Comparison of ENCODE assay signal across 16 cellular contexts in genomic region chr13:41304551-41304950, GRCh38. TPM values are rescaled to one million over a fixed set of nuclear protein-coding genes. Genes with fewer than 3 reads are reported as not detected.
DNase-seq lines count a peak whose midpoint lies in the region; ATAC-seq, FAIRE-seq and TF ChIP-seq lines count a peak whose summit lies in the region.
"Had no signal": no experiment of that assay in that cellular context is flagged by ENCODE, and none has a peak within 500 bp of the region (broad histone marks: within the 10 kb centered on the region; RNA-seq: fewer than 3 reads in every experiment).

No MANE protein-coding gene starts in this region.

- no peak overlapping the region for H2AFZ ChIP-seq in Karpas-422 (ENCODE audit: low read length)
- 0 out of 2 replicates have a peak overlapping the region, but pooled peaks have one; percentile 45 for H2AFZ ChIP-seq in K562 (ENCODE audit: low read depth, low read length)

- H4K20me1 ChIP-seq in Karpas-422 (ENCODE audit: insufficient read depth, low read depth, low read length) (no peaks in the 10 kb centered on the region), K562 (replicated peaks; ENCODE audit: control insufficient read depth, insufficient read depth, low read length) (no peaks in the 10 kb centered on the region)

- ATAC-seq in K562 (peak; percentile 35; the same call in 2 of the 3 replicates), gastroesophageal sphincter (no peak)
- ATAC-seq: GM23338 had no signal

- no peak overlapping the region for H3K4me3 ChIP-seq in Karpas-422 (ENCODE audit: low read length)
- H3K4me3 ChIP-seq in K562 = no peak overlapping the region
- H3K4me3 ChIP-seq in gastroesophageal sphincter = no peak overlapping the region
- H3K4me3 ChIP-seq: GM23338, HAP-1 had no signal

- H3K27ac ChIP-seq in Karpas-422 (ENCODE audit: low read length) = no peak overlapping the region
- H3K27ac ChIP-seq in K562 (ENCODE audit: extremely low read depth, low read depth, low read length) = no peak overlapping the region
- H3K27ac ChIP-seq in gastroesophageal sphincter = no peak overlapping the region

- DNase-seq in GM12892 (ENCODE audit: insufficient read length) (no peak), GM19239 (ENCODE audit: insufficient read length, low spot score) (no peak), Karpas-422 (peak; percentile 46), K562 (ENCODE audit: extremely low read depth in 1 of 4, low spot score in 3 of 4) (peak in 1 of 4 experiments; percentile 13)
- no peak for DNase-seq in activated CD8-positive, alpha-beta memory T cell treated with anti-CD3 and anti-CD28 coated beads, Interleukin-2, amount 50 U/mL, for 4 hours
- DNase-seq: C1 segment of cervical spinal cord; Calu3; CD4-positive, alpha-beta memory T cell; COR-L47; DMS53; DMS79 treated with DMSO at 0.1 percent for 48 hours; GF-D8 had no signal

- H3K4me2 ChIP-seq in Karpas-422 (ENCODE audit: low read depth, low read length, poor library complexity, severe bottlenecking) = no peak overlapping the region
- H3K4me2 ChIP-seq in K562 (ENCODE audit: insufficient read depth, low read length) = no peak overlapping the region
- H3K4me2 ChIP-seq: GM23338 had no signal

- H3K4me1 ChIP-seq in Karpas-422 (ENCODE audit: low read length) (peaks cover 14% of the 10 kb centered on the region), K562 (replicated peaks in 1 of 2; ENCODE audit: control insufficient read depth in 2 of 2, insufficient read depth in 2 of 2, low read length in 2 of 2) (no peaks in the 10 kb centered on the region; a peak in 1 of 5 replicates), gastroesophageal sphincter (no peaks in the 10 kb centered on the region)
- H3K4me1 ChIP-seq: HAP-1 had no signal

- intact Hi-C loops in K562 (cut with micrococcal nuclease) = no loop called here

- CTCF ChIA-PET in K562 (lab: Yijun Ruan, JAX; ENCODE audit: low intra/inter-chr PET ratio) = no interaction called here

- H3K36me3 ChIP-seq in Karpas-422 (ENCODE audit: insufficient read depth, low read length) = no peaks in the 10 kb centered on the region
- no peaks in the 10 kb centered on the region for H3K36me3 ChIP-seq in K562 (ENCODE audit: control insufficient read depth, insufficient read depth, low read length)
- no peaks in the 10 kb centered on the region for H3K36me3 ChIP-seq in gastroesophageal sphincter
- H3K36me3 ChIP-seq: HAP-1 had no signal

- POLR2A ChIA-PET in K562 (lab: Yijun Ruan, JAX) = no interaction called here

- TF ChIP-seq RAD21 in K562 (CRISPR knock-in tag; conservative IDR thresholded peaks at IDR 0.05 in 1 of 2, IDR thresholded peaks at IDR 0.05 in 1 of 2) = no peak

- H3K27me3 ChIP-seq in Karpas-422 (ENCODE audit: low read length) (no peaks in the 10 kb centered on the region), K562 (ENCODE audit: control insufficient read depth in 2 of 2, insufficient read depth in 2 of 2, low read length in 2 of 2) (no peaks in the 10 kb centered on the region), gastroesophageal sphincter (no peaks in the 10 kb centered on the region)

- FAIRE-seq in GM12892 (lab: Jason Lieb, UNC) = peak; percentile 5
- FAIRE-seq in GM19239 (lab: Jason Lieb, UNC) = peak; percentile 14
- no peak for FAIRE-seq in K562 (lab: Jason Lieb, UNC)
- FAIRE-seq: GM12891 had no signal

- H3K9ac ChIP-seq in Karpas-422 (ENCODE audit: low read length) (no peak overlapping the region), K562 (ENCODE audit: insufficient read depth in 1 of 2, low read depth in 2 of 2, low read length in 2 of 2) (no peak overlapping the region)

- no TSS peak for BruUV-seq in K562 (replicated peaks; lab: Mats Ljungman, UMichigan)

- H3K9me2 ChIP-seq in Karpas-422 (replicated peaks; ENCODE audit: insufficient read depth, low read length) = no peaks in the 10 kb centered on the region

- TF ChIP-seq CTCF in K562 (IDR thresholded peaks at IDR 0.05 in 2 of 3, conservative IDR thresholded peaks at IDR 0.05 in 1 of 3; ENCODE audit: insufficient read depth in 2 of 3, low read depth in 1 of 3, low read length in 3 of 3) (no peak), gastroesophageal sphincter (IDR thresholded peaks at IDR 0.05) (no peak)

- no peaks in the 10 kb centered on the region for H3K9me1 ChIP-seq in K562 (ENCODE audit: control insufficient read depth, insufficient read depth, low read length)

- in situ Hi-C loops in K562 (cut with MboI) = no loop called here

- H3K9me3 ChIP-seq in Karpas-422 (ENCODE audit: low read length) = no peaks in the 10 kb centered on the region
- no peaks in the 10 kb centered on the region for H3K9me3 ChIP-seq in K562 (replicated peaks; ENCODE audit: control insufficient read depth, insufficient read depth, low read depth, low read length)
- H3K9me3 ChIP-seq in gastroesophageal sphincter = no peaks in the 10 kb centered on the region
- H3K9me3 ChIP-seq: HAP-1 had no signal

- TF ChIP-seq POLR2A in GM12892 (IDR thresholded peaks at IDR 0.05; ENCODE audit: low read depth, low read length) (no peak), K562 (conservative IDR thresholded peaks at IDR 0.05) (no peak), gastroesophageal sphincter (IDR thresholded peaks at IDR 0.05) (no peak)

- no peak for TF ChIP-seq EP300 in K562 (IDR thresholded peaks at IDR 0.05; ENCODE audit: low read length)
- no peak for TF ChIP-seq EP300 in gastroesophageal sphincter (IDR thresholded peaks at IDR 0.05)

- H3K79me2 ChIP-seq in Karpas-422 (ENCODE audit: low read length) (no peaks in the 10 kb centered on the region), K562 (ENCODE audit: control insufficient read depth, insufficient read depth, low read length) (no peaks in the 10 kb centered on the region)

TF ChIP-seq in K562, 482 proteins besides CTCF, POLR2A, EP300 and RAD21:
- TF ChIP-seq ERF (CRISPR knock-in tag; IDR thresholded peaks at IDR 0.05) = no peak
- TF ChIP-seq PKNOX1 (IDR thresholded peaks at IDR 0.05) = peak; percentile 84

RNA-seq across cellular contexts. Expression of gene NAA16, which starts 6.5 kb away (rescaled TPM):
- 9.2 TPM for polyA plus RNA-seq in GM12892 (2012; ENCODE audit: missing spikeins)
- total RNA-seq in Karpas-422 (2014; rRNA removed; shearing (Covaris generic); ENCODE audit: low replicate concordance) = 13.2 and 26.7 TPM in 2 replicates
- total RNA-seq in K562 (2011; cell fraction: chromatin; rRNA removed; ENCODE audit: low replicate concordance) = 22.6 and 69.7 TPM in 2 replicates
- total RNA-seq in K562 (2011; cell fraction: nucleolus; rRNA removed) = 8.0 and 12.6 TPM in 2 replicates
- 20.5 and 22.8 TPM in 2 replicates for total RNA-seq in K562 (2011; cell fraction: nucleoplasm; rRNA removed)
- total RNA-seq in K562 (2014; rRNA removed) = 5.7 and 6.2 TPM in 2 replicates
- total RNA-seq in K562 (2014; rRNA removed; fragmentation: Illumina TruSeq; extraction: Trizol) = 12.8 and 15.7 TPM in 2 replicates
- total RNA-seq in K562 (2015; rRNA removed; fragmentation: Illumina TruSeq; extraction: Trizol) = 11.9 and 12.0 TPM in 2 replicates
- 11.3 and 13.6 TPM in 2 replicates for total RNA-seq in K562 (2021)
- 12.0 and 12.8 TPM in 2 replicates for polyA plus RNA-seq in K562 (2011; rRNA removed)
- polyA plus RNA-seq in K562 (2011; cell fraction: cytosol; rRNA removed) = 1.7 and 5.0 TPM in 2 replicates
- 15.9 and 16.4 TPM in 2 replicates for polyA plus RNA-seq in K562 (2011; cell fraction: nucleus; rRNA removed)
- 5.9 and 6.6 TPM in 2 replicates for polyA plus RNA-seq in K562 (2012)
- polyA plus RNA-seq in K562 (2014; fragmentation: Illumina TruSeq; extraction: Trizol) = 11.4 and 18.2 TPM in 2 replicates
- 1 to 10 TPM; 3.7 to 3.9 TPM for polyA plus RNA-seq in K562 (2014; fragmentation: Nextera tagmentation; extraction: Ambion mirVana)
- polyA plus RNA-seq in K562 (2014; rRNA removed) = 9.4 and 11.2 TPM in 2 replicates
- polyA minus RNA-seq in K562 (2011; rRNA and poly(A)+ RNA removed) = 14.1 and 20.2 TPM in 2 replicates
- polyA minus RNA-seq in K562 (2011; cell fraction: cytosol; rRNA and poly(A)+ RNA removed) = 9.9 and 11.7 TPM in 2 replicates
- 16.7 and 21.1 TPM in 2 replicates for polyA minus RNA-seq in K562 (2011; cell fraction: nucleus; rRNA and poly(A)+ RNA removed)
- total RNA-seq in gastroesophageal sphincter = 10 to 100 TPM; 15.5 to 33.5 (median 17.1) TPM

RNA-seq across cellular contexts. Expression of gene MTRF1, which starts 41.2 kb away (rescaled TPM):
- polyA plus RNA-seq in GM12892 (2012; ENCODE audit: missing spikeins) = 25.7 TPM
- 15.1 and 34.2 TPM in 2 replicates for total RNA-seq in Karpas-422 (2014; rRNA removed; shearing (Covaris generic); ENCODE audit: low replicate concordance)
- total RNA-seq in K562 (2011; cell fraction: chromatin; rRNA removed; ENCODE audit: low replicate concordance) = 42.8 and 88.7 TPM in 2 replicates
- total RNA-seq in K562 (2011; cell fraction: nucleolus; rRNA removed) = 18.0 and 18.7 TPM in 2 replicates
- 27.5 and 40.8 TPM in 2 replicates for total RNA-seq in K562 (2011; cell fraction: nucleoplasm; rRNA removed)
- total RNA-seq in K562 (2014; rRNA removed) (12.5 and 14.0 TPM in 2 replicates), K562 (2014; rRNA removed; fragmentation: Illumina TruSeq; extraction: Trizol) (21.4 and 25.1 TPM in 2 replicates), K562 (2015; rRNA removed; fragmentation: Illumina TruSeq; extraction: Trizol) (16.8 and 18.8 TPM in 2 replicates), K562 (2021) (13.0 and 15.1 TPM in 2 replicates), gastroesophageal sphincter (10 to 100 TPM in 2 of 4 donors, 1 to 10 TPM in 2; 7.3 to 14.4 (median 10.2) TPM)
- polyA plus RNA-seq in K562 (2011; rRNA removed) (25.2 and 33.7 TPM in 2 replicates), K562 (2014; fragmentation: Illumina TruSeq; extraction: Trizol) (17.6 and 20.6 TPM in 2 replicates), K562 (2014; fragmentation: Nextera tagmentation; extraction: Ambion mirVana) (10 to 100 TPM; 19.0 to 20.7 TPM), K562 (2014; rRNA removed) (20.1 and 25.5 TPM in 2 replicates)
- polyA plus RNA-seq in K562 (2011; cell fraction: cytosol; rRNA removed) = 6.1 and 9.4 TPM in 2 replicates
- polyA plus RNA-seq in K562 (2011; cell fraction: nucleus; rRNA removed) = 24.9 and 30.7 TPM in 2 replicates
- 9.2 and 12.8 TPM in 2 replicates for polyA plus RNA-seq in K562 (2012)
- 29.5 and 36.6 TPM in 2 replicates for polyA minus RNA-seq in K562 (2011; rRNA and poly(A)+ RNA removed)
- polyA minus RNA-seq in K562 (2011; cell fraction: cytosol; rRNA and poly(A)+ RNA removed) = 10.2 and 16.1 TPM in 2 replicates
- polyA minus RNA-seq in K562 (2011; cell fraction: nucleus; rRNA and poly(A)+ RNA removed) = 12.1 and 18.9 TPM in 2 replicates
